Comparison of ENCODE assay signal across 8 cellular contexts in the genomic region with DNA sequence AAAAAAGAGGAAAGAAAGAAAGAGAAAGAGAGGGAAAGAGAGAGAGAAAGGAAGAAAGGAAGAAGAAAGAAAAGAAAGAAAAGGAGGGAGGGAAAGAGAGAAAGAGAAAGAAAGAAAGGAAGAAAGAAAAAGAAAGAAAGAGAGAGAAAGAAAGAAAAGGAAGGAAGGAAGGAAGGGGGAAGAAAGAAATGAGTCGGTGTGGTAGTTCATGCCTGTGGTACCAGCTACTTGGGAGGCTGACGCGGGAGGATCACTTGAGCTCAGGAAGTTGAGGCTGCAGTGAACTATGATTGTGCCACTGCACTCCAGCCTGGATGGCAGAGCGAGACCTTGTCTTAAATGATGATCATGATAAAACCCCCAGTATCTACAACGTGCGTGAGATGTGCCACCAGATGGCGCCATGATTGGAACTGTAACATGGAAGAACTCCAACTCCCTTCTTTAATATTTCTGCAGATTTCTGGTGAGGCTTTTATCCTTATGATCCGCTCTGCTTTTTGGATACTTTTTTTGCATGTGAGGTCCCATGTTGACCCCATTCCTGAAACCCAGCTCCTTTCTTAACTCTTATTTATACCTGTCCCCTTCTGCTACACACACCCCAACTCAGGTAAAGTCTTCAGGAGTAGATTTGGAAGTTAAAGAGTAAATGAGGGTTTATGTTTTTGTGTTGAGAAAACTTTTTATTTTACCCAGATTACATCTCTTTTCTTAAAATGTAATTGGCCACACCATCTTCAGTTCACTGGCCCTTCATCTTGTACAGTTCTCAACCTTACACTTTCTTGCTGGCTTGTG. TPM values are rescaled to one million over a fixed set of nuclear protein-coding genes. Genes with fewer than 3 reads are reported as not detected.
DNase-seq lines count a peak whose midpoint lies in the region; ATAC-seq and TF ChIP-seq lines count a peak whose summit lies in the region.

No MANE protein-coding gene starts in this region.

- no peaks in the 10 kb centered on the region for H3K9me3 ChIP-seq in Panc1 (ENCODE audit: control insufficient read depth, insufficient read depth, low read depth, low read length)

- H3K36me3 ChIP-seq in Panc1 (ENCODE audit: control insufficient read depth, insufficient read depth, low read length): no peaks in the 10 kb centered on the region

- peaks cover 5% of the 10 kb centered on the region; the same call in 1 of the 2 replicates for H3K27me3 ChIP-seq in Panc1 (ENCODE audit: control insufficient read depth, insufficient read depth, low read length)

- no TSS peak for BruUV-seq in Panc1 (replicated peaks; lab: Mats Ljungman, UMichigan)

- peak; percentile 79 for TF ChIP-seq CTCF in Panc1 (IDR thresholded peaks at IDR 0.05)
- TF ChIP-seq CTCF in fibroblast of mammary gland (conservative IDR thresholded peaks at IDR 0.05; ENCODE audit: control insufficient read depth, insufficient read depth, low read depth, low read length): peak; percentile 78

- DNase-seq in G401 (ENCODE audit: low spot score): peak; percentile 58
- DNase-seq in HuH-7.5 (ENCODE audit: low spot score): peak; percentile 23
- DNase-seq in Panc1 (ENCODE audit: low read depth, low spot score): peak; percentile 45
- peak; percentile 70 for DNase-seq in activated T-cell treated with anti-CD3 and anti-CD28 coated beads, Interleukin-2, amount 50 U/mL, for 1 hour
- DNase-seq in fibroblast of mammary gland (ENCODE audit: low read depth): peak; percentile 78
- DNase-seq in nucleus accumbens (lab: John Stamatoyannopoulos, UW): peak in 37 of 56 donors; percentile 1 to 80 (median 15)
- DNase-seq in substantia nigra (lab: John Stamatoyannopoulos, UW): peak in 36 of 49 donors; percentile 1 to 61 (median 24)

- H3K27ac ChIP-seq in Panc1 (ENCODE audit: low read length) (no peak overlapping the region), substantia nigra (ENCODE audit: low read depth, low read length, poor library complexity, severe bottlenecking) (no peak overlapping the region)

- H3K4me3 ChIP-seq in Panc1 (ENCODE audit: low read depth in 2 of 2, low read length in 2 of 2) (no peak overlapping the region), fibroblast of mammary gland (ENCODE audit: control insufficient read depth, low read depth, low read length) (no peak overlapping the region)

- intact Hi-C loops in Panc1 (cut with micrococcal nuclease; ENCODE audit: unreplicated experiment): loop anchor here (5.0 kb wide), 1 partner anchor 76 kb away; no protein-coding TSS in a partner anchor

- in situ Hi-C loops in G401 (cut with HindIII; ENCODE audit: low sequenced_read_pairs) (no loop called here), Panc1 (cut with HindIII; ENCODE audit: low pct_unique_long_range_greater_than_20kb, low sequenced_read_pairs) (no loop called here)

- peak; percentile 79 for ATAC-seq in Panc1
- ATAC-seq in HG03095 (IDR thresholded peaks at IDR 0.05; ENCODE audit: unreplicated experiment): no peak

- CTCF ChIA-PET in Panc1 (lab: Charles Lee): no interaction called here

- H3K4me1 ChIP-seq in Panc1 (ENCODE audit: control insufficient read depth, insufficient read depth, low read length): no peaks in the 10 kb centered on the region

- POLR2A ChIA-PET in Panc1 (lab: Charles Lee): no interaction called here

RNA-seq across cellular contexts. Expression of a gene that starts 25.6 kb away (rescaled TPM):
- total RNA-seq in G401 (2014; rRNA removed; shearing (Covaris generic)): not detected in 2 replicates
- total RNA-seq in Panc1 (2021; ENCODE audit: unreplicated experiment): 0.64 TPM
- polyA plus RNA-seq in Panc1 (2012; ENCODE audit: insufficient read length): not detected

RNA-seq across cellular contexts. Expression of a gene that starts 29.9 kb away (rescaled TPM):
- not detected in 2 replicates for total RNA-seq in G401 (2014; rRNA removed; shearing (Covaris generic))
- not detected for total RNA-seq in Panc1 (2021; ENCODE audit: unreplicated experiment)
- polyA plus RNA-seq in Panc1 (2012; ENCODE audit: insufficient read length): not detected

RNA-seq across cellular contexts. Expression of a gene that starts 56.8 kb away (rescaled TPM):
- not detected in 2 replicates for total RNA-seq in G401 (2014; rRNA removed; shearing (Covaris generic))
- not detected for total RNA-seq in Panc1 (2021; ENCODE audit: unreplicated experiment)
- not detected for polyA plus RNA-seq in Panc1 (2012; ENCODE audit: insufficient read length)

Comparison
In these comparisons a context has a peak if more than half of its experiments do, and no peak if none do; other contexts are left out.
1. DNase-seq: peak in every context shown above with its lines; median percentile 78 in fibroblast of mammary gland; 70 in activated T-cell treated with anti-CD3 and anti-CD28 coated beads, Interleukin-2, amount 50 U/mL, for 1 hour; 58 in G401; 45 in Panc1; 24 in substantia nigra; 23 in HuH-7.5; 15 in nucleus accumbens.